28 cellular contexts compared by ENCODE assay signal in the genomic region with DNA sequence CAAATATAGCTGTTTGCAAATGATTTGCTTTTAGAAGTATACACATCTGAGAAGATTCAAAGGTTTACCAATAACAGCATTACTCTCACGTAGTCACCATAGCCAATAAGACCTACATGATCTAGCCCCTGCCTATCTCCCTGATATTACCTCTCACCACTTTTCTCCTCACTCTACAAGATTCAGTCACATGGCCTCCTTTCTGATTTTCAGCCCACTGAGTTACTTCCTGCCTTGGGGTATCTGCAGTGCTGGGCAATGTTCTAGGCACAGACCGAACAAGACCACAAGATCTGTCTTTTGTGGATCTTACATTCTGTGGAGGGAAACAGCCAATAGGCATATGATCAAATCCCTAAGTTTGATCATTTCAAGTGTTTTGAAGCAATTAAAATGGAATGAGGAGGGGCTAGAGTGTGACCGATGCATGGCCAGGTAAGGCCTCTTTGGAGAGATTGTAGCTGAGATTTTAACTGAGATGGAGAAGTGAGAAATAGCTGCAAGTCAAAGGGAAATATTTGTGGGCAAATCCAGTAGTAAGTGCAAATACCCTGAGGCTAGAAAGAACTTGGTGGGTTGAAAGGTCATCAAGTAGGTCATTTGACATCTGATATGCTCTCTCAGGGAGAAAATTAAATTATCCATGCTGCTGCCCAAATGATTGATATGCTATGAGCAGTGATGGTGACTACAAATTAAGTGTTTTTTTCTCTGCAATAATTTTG. TPM values are rescaled to one million over a fixed set of nuclear protein-coding genes. Genes with fewer than 3 reads are reported as not detected.
DNase-seq lines count a peak whose midpoint lies in the region; ATAC-seq lines count a peak whose summit lies in the region.
"Had no signal": no experiment of that assay in that cellular context is flagged by ENCODE, and none has a peak within 500 bp of the region (broad histone marks: within the 10 kb centered on the region; RNA-seq: fewer than 3 reads in every experiment).

No MANE protein-coding gene starts in this region.

- ATAC-seq in GM18909 (IDR thresholded peaks at IDR 0.05; ENCODE audit: poor library complexity, unreplicated experiment) (peak; percentile 51), HG02759 (IDR thresholded peaks at IDR 0.05; ENCODE audit: unreplicated experiment) (peak; percentile 42), GM21737 (IDR thresholded peaks at IDR 0.05; ENCODE audit: unreplicated experiment) (no peak)
- ATAC-seq: activated CD8-positive, alpha-beta memory T cell treated with anti-CD3 and anti-CD28 coated beads, Interleukin-2, amount 10 ng/mL, durations not matched to agents 7 days and 5 days; body of pancreas; gastrocnemius medialis; left colon; right cardiac atrium; upper lobe of right lung had no signal

- peak; percentile 35 for DNase-seq in M059J (ENCODE audit: low read depth)
- DNase-seq in NCI-H510A treated with DMSO at 0.1 percent for 48 hours (lab: John Stamatoyannopoulos, UW) = no peak
- no peak for DNase-seq in activated CD4-positive, alpha-beta T cell treated with anti-CD3 and anti-CD28 coated beads, Interleukin-2, amount 50 U/mL, for 4 hours
- no peak for DNase-seq in activated CD4-positive, alpha-beta T cell treated with anti-CD3 and anti-CD28 coated beads, Interleukin-2, amount 50 U/mL, for 48 hours
- DNase-seq: activated CD4-positive, alpha-beta T cell treated with anti-CD3 and anti-CD28 coated beads, Interleukin-2, amount 10 ng/mL, durations not matched to agents 24 days and 14 days; activated CD8-positive, alpha-beta memory T cell treated with anti-CD3 and anti-CD28 coated beads, Interleukin-2, amount 10 ng/mL, durations not matched to agents 7 days and 5 days; activated T-cell treated with anti-CD3 and anti-CD28 coated beads, Interleukin-2, amount 50 U/mL, for 48 hours; body of pancreas; COR-L47; dermis blood vessel endothelial cell; gastrocnemius medialis; GOT3; hippocampal formation; left colon; NCI-H1105; NCI-H1930; NCI-H526; Peyer's patch; posterior cingulate gyrus; right cardiac atrium; SHP77 treated with DMSO at 0.1 percent for 48 hours; stimulated activated CD4-positive, alpha-beta T cell treated with anti-CD3 and anti-CD28 coated beads, Interleukin-2, amount 100 ng/mL, for 48 hours; substantia nigra; SW 1271; upper lobe of right lung had no signal

RNA-seq across cellular contexts. Expression of gene ARL14EP, which starts 43.1 kb away (rescaled TPM):
- 20.6 and 26.7 TPM in 2 replicates for total RNA-seq in M059J (2014; rRNA removed; shearing (Covaris generic))
